Comparison of ENCODE assay signal across 8 cellular contexts in the genomic region with DNA sequence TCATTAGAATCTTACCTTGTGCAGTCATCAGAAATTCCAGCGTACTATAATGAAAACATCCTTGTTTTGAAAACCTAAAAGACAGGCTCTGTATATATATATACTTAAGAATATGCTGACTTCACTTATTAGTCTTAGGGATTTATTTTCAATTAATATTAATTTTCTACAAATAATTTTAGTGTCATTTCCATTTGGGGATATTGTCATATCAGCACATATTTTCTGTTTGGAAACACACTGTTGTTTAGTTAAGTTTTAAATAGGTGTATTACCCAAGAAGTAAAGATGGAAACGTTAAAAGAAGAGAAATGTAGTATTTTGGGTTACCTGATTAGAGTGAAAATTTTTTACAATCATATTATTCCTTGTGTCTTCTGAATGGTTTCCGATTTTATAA.
"Had no signal": no experiment of that assay in that cellular context is flagged by ENCODE, and none has a peak within 500 bp of the region (broad histone marks: within the 10 kb centered on the region; RNA-seq: fewer than 3 reads in every experiment).

No MANE protein-coding gene starts in this region.

- DNase-seq: H9, HCEC 1CT, KBM-7 had no signal

- H3K9ac ChIP-seq: KMS-11 had no signal

- H2AFZ ChIP-seq: GM23338 had no signal

- FAIRE-seq: H1, H54, HTR-8/SVneo had no signal

- H3K4me3 Mint-ChIP-seq: GM23338, H9 had no signal

- H3K27ac ChIP-seq: KMS-11 had no signal

- ATAC-seq: GM23338 had no signal

- H3K9me3 Mint-ChIP-seq: GM23338, H9 had no signal

- H3K27ac Mint-ChIP-seq: GM23338 had no signal

- H3K4me2 ChIP-seq: GM23338, KMS-11 had no signal

- H3K4me3 ChIP-seq: GM23338 had no signal
